8 cellular contexts compared by ENCODE assay signal in genomic region chr2:74250189-74250631, GRCh38. TPM values are rescaled to one million over a fixed set of nuclear protein-coding genes. Genes with fewer than 3 reads are reported as not detected.
A peak's percentile ranks its signal among the peaks of the same experiment; 100 is the strongest.
DNase-seq lines count a peak whose midpoint lies in the region; ATAC-seq, FAIRE-seq and TF ChIP-seq lines count a peak whose summit lies in the region.

No MANE protein-coding gene starts in this region.

- H3K4me3 ChIP-seq in SJCRH30: no peak overlapping the region
- H3K4me3 ChIP-seq in small intestine (ENCODE audit: low read depth in 1 of 2, low read length in 2 of 2): no peak overlapping the region

- no peaks in the 10 kb centered on the region for H3K4me1 Mint-ChIP-seq in HFFc6 (ENCODE audit: low read depth)

- H3K27ac ChIP-seq in SJCRH30 (no peak overlapping the region), small intestine (ENCODE audit: low read depth in 1 of 2, low read length in 1 of 2) (no peak overlapping the region)

- no peak overlapping the region for H3K4me3 Mint-ChIP-seq in HFFc6

- no peaks in the 10 kb centered on the region for H3K36me3 ChIP-seq in SJCRH30
- H3K36me3 ChIP-seq in small intestine (ENCODE audit: control insufficient read depth in 2 of 2, insufficient read depth in 2 of 2, low read length in 2 of 2): no peaks in the 10 kb centered on the region

- H3K4me1 ChIP-seq in SJCRH30 (peaks cover 12% of the 10 kb centered on the region; the same call in 1 of the 2 replicates), small intestine (ENCODE audit: control insufficient read depth in 2 of 2, insufficient read depth in 1 of 2, low read depth in 1 of 2, low read length in 1 of 2) (no peaks in the 10 kb centered on the region)

- ATAC-seq in left cardiac atrium (peak; percentile 49 to 67), GM19351 (IDR thresholded peaks at IDR 0.05; ENCODE audit: unreplicated experiment) (no peak)

- peak; percentile 19 for FAIRE-seq in small intestine (lab: Jason Lieb, UNC)

- intact Hi-C loops in left cardiac atrium (cut with DNase I): loop anchor here in 1 of 2 donors (2.0 kb wide), 1 partner anchor 85 kb away; no protein-coding TSS in a partner anchor

- H3K9me3 ChIP-seq in SJCRH30 (replicated peaks) (no peaks in the 10 kb centered on the region), small intestine (ENCODE audit: control insufficient read depth, low read depth) (no peaks in the 10 kb centered on the region)

- in situ Hi-C loops in Caki2 (cut with HindIII; ENCODE audit: low pct_unique_long_range_greater_than_20kb, low sequenced_read_pairs): no loop called here

- 25 to 33% (median 25%) methylated on average over 10 of the region's 10 CpGs for WGBS in small intestine, 3 donors

- peak; percentile 25 for DNase-seq in Caki2 (ENCODE audit: low read depth)
- no peak for DNase-seq in HFFc6
- peak; percentile 29 to 70 for DNase-seq in SJCRH30
- DNase-seq in activated naive CD4-positive, alpha-beta T cell treated with anti-CD3 and anti-CD28 coated beads, Interleukin-2, amount 50 U/mL, for 16 hours: peak; percentile 62
- DNase-seq in left cardiac atrium: peak; percentile 45
- peak; percentile 56 for DNase-seq in small intestine
- DNase-seq in OCI-M2 (lab: John Stamatoyannopoulos, UW; ENCODE audit: unreplicated experiment): no peak

- H3K27ac Mint-ChIP-seq in HFFc6: no peak overlapping the region

- H3K9me3 Mint-ChIP-seq in HFFc6: no peaks in the 10 kb centered on the region

- H3K36me3 Mint-ChIP-seq in HFFc6 (ENCODE audit: low read depth): no peaks in the 10 kb centered on the region

- peaks cover 9% of the 10 kb centered on the region for H3K27me3 Mint-ChIP-seq in HFFc6 (ENCODE audit: insufficient read depth)

- peak; percentile 90 for TF ChIP-seq CTCF in HFFc6 (IDR thresholded peaks at IDR 0.05)

- H3K27me3 ChIP-seq in SJCRH30 (peaks cover under 1% of the 10 kb centered on the region), small intestine (ENCODE audit: control insufficient read depth in 2 of 2, insufficient read depth in 2 of 2, low read length in 2 of 2) (no peaks in the 10 kb centered on the region)

RNA-seq across cellular contexts. Expression of gene MTHFD2, which starts 51.8 kb away (rescaled TPM):
- 197 and 274 TPM in 2 replicates for total RNA-seq in Caki2 (2014; rRNA removed; shearing (Covaris generic); ENCODE audit: low replicate concordance)
- 10 to 100 TPM; 75.3 to 99.6 (median 85.1) TPM for total RNA-seq in HFFc6 (2021; fragmentation: NEBNext Ultra II Directional; extraction: Animal tissue kit (Norgen Biotek cat#: 25700))
- 210 and 236 TPM in 2 replicates for total RNA-seq in SJCRH30 (2014; rRNA removed; shearing (Covaris generic))
- total RNA-seq in left cardiac atrium: 10 to 100 TPM; 21.8 to 33.0 TPM
- 100 to 1,000 TPM in 1 of 3 donors, 10 to 100 TPM in 1, 1 to 10 TPM in 1; 8.1 to 114 (median 12.4) TPM for polyA plus RNA-seq in small intestine

Comparison
In these comparisons a context has a peak if more than half of its experiments do, and no peak if none do; other contexts are left out.
1. DNase-seq: peak in Caki2 (single experiment), SJCRH30 (2 of 2), activated naive CD4-positive, alpha-beta T cell treated with anti-CD3 and anti-CD28 coated beads, Interleukin-2, amount 50 U/mL, for 16 hours (single experiment), left cardiac atrium (single experiment) and small intestine (single experiment); none in HFFc6 (single experiment) and OCI-M2 (single experiment).